ENCODE assay signal across 25 cellular contexts in the genomic region with DNA sequence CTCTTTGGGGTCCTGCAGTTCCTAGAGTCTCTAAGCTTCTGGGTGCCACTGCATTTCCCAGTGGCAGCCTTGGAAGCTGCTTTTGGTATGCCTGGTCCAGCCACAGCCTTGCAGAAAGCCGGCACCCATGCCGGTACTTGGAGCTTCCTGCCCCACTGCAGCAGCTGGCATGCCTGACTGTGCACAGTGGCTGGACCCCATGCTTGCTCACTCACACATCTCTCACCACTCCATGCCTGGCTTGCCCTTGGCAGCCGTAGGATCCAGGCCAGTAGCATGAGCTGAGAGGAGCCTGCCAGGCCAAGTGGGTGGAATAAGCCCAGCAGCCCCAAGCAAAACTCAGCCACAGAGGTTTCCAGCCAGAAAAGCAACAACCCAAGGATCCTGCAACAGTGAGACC.
"Had no signal": no experiment of that assay in that cellular context is flagged by ENCODE, and none has a peak within 500 bp of the region (broad histone marks: within the 10 kb centered on the region; RNA-seq: fewer than 3 reads in every experiment).

No MANE protein-coding gene starts in this region.

- H3K27me3 ChIP-seq: dorsolateral prefrontal cortex, neural progenitor cell, right lobe of liver, suprapubic skin, vagina had no signal

- H3K27ac ChIP-seq: dorsolateral prefrontal cortex, neural progenitor cell, psoas muscle, right lobe of liver, suprapubic skin, vagina had no signal

- H3K4me1 ChIP-seq: neural progenitor cell, psoas muscle, right lobe of liver, suprapubic skin, vagina had no signal

- ATAC-seq: mucosa of descending colon; naive thymus-derived CD4-positive, alpha-beta T cell; right lobe of liver; stimulated activated naive CD8-positive, alpha-beta T cell treated with anti-CD3 and anti-CD28 coated beads, Interleukin-15, amount 100 ng/mL, for 72 hours had no signal

- H3K36me3 ChIP-seq: neural progenitor cell, right lobe of liver, suprapubic skin, vagina had no signal

- H3K9me3 Mint-ChIP-seq: mesothelial cell of epicardium; stimulated activated naive CD8-positive, alpha-beta T cell treated with anti-CD3 and anti-CD28 coated beads, Interleukin-15, amount 100 ng/mL, for 72 hours had no signal

- H3K4me3 Mint-ChIP-seq: mesothelial cell of epicardium; naive thymus-derived CD4-positive, alpha-beta T cell; nephron; neural progenitor cell; stimulated activated naive CD8-positive, alpha-beta T cell treated with anti-CD3 and anti-CD28 coated beads, Interleukin-15, amount 100 ng/mL, for 72 hours had no signal

- H3K4me1 Mint-ChIP-seq: naive thymus-derived CD4-positive, alpha-beta T cell; nephron; stimulated activated naive CD8-positive, alpha-beta T cell treated with anti-CD3 and anti-CD28 coated beads, Interleukin-15, amount 100 ng/mL, for 72 hours had no signal

- DNase-seq: dorsolateral prefrontal cortex; effector CD4-positive, alpha-beta T cell; head of caudate nucleus; hippocampal formation; mesenchymal stem cell; mucosa of descending colon; naive thymus-derived CD4-positive, alpha-beta T cell; nucleus accumbens; psoas muscle; right lobe of liver; stimulated activated CD4-positive, alpha-beta T cell treated with anti-CD3 and anti-CD28 coated beads, Interleukin-12 subunit alpha, Interleukin-12 subunit beta, amount 100 ng/mL, for 4 hours; stimulated activated CD4-positive, alpha-beta T cell treated with anti-CD3 and anti-CD28 coated beads, Interleukin-1b, Interleukin-23, amount 100 ng/mL, for 48 hours; stimulated activated CD4-positive, alpha-beta T cell treated with anti-CD3 and anti-CD28 coated beads, Interleukin-4, amount 100 ng/mL, for 1 hour; stimulated activated CD8-positive, alpha-beta memory T cell treated with anti-CD3 and anti-CD28 coated beads, Interleukin-4, amount 100 ng/mL, for 48 hours; stimulated activated naive CD4-positive, alpha-beta T cell; stimulated activated naive CD8-positive, alpha-beta T cell treated with anti-CD3 and anti-CD28 coated beads, Interleukin-15, amount 100 ng/mL, for 72 hours; trophoblast cell had no signal

- FAIRE-seq: frontal cortex, islet of Langerhans had no signal

- H2AFZ ChIP-seq: neural progenitor cell had no signal

- H3K4me3 ChIP-seq: dorsolateral prefrontal cortex, mucosa of descending colon, neural progenitor cell, psoas muscle, right lobe of liver, smooth muscle cell, suprapubic skin, vagina had no signal

- H3K36me3 Mint-ChIP-seq: mesothelial cell of epicardium; naive thymus-derived CD4-positive, alpha-beta T cell; neural progenitor cell had no signal

- H3K27ac Mint-ChIP-seq: mesothelial cell of epicardium; naive thymus-derived CD4-positive, alpha-beta T cell; nephron; neural progenitor cell; stimulated activated naive CD8-positive, alpha-beta T cell treated with anti-CD3 and anti-CD28 coated beads, Interleukin-15, amount 100 ng/mL, for 72 hours had no signal

- H3K4me2 ChIP-seq: neural progenitor cell, smooth muscle cell had no signal

- H3K9ac ChIP-seq: neural progenitor cell had no signal

- H3K9me3 ChIP-seq: mucosa of descending colon, psoas muscle, right lobe of liver, suprapubic skin, vagina had no signal
